Comparison of ENCODE assay signal across 7 cellular contexts in the genomic region with DNA sequence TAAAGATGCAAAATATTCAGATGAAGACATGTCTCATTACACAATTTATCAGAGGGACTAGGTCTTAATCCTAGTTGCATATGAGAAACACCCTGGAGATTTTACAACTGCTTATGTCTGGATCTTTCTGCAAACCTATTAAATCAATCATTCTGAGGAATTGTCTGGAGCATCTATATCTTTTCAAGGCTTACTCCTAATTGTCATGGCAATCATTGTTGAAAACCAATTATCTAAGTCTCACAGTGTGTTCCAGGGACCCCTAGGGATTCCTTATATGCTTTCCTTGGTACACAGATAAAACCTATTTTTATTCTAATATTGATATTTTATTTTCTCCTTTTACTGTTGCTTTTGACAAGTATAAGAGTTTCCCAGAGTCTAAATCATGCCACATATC.
"Had no signal": no experiment of that assay in that cellular context is flagged by ENCODE, and none has a peak within 500 bp of the region (broad histone marks: within the 10 kb centered on the region; RNA-seq: fewer than 3 reads in every experiment).

No MANE protein-coding gene starts in this region.

- H3K27ac ChIP-seq: HL-60 had no signal

- H3K27me3 Mint-ChIP-seq: IgD-negative memory B cell had no signal

- H3K4me1 Mint-ChIP-seq: GM23338, H9, IgD-negative memory B cell had no signal

- DNase-seq: H9, HCEC 1CT, KBM-7 had no signal

- H3K9me3 Mint-ChIP-seq: GM23338, H9, IgD-negative memory B cell had no signal

- H3K4me3 Mint-ChIP-seq: GM23338, H9, IgD-negative memory B cell had no signal

- H3K27ac Mint-ChIP-seq: GM23338, H9, IgD-negative memory B cell had no signal

- ATAC-seq: GM23338, HepG2 had no signal

- H3K36me3 Mint-ChIP-seq: IgD-negative memory B cell had no signal
